In genomic region chr10:47440207-47440606, GRCh38 we compare ENCODE assay signal across 2 cellular contexts.
TF ChIP-seq lines count a peak whose summit lies in the region.

No MANE protein-coding gene starts in this region.

TF ChIP-seq in IMR-90, 13 proteins besides CTCF, POLR2A, EP300 and RAD21:
- TF ChIP-seq CHD1 (IDR thresholded peaks at IDR 0.05; ENCODE audit: low read depth, low read length) (no peak), SMC3 (IDR thresholded peaks at IDR 0.05; ENCODE audit: low read depth, low read length) (no peak), RCOR1 (IDR thresholded peaks at IDR 0.05; ENCODE audit: insufficient replicate concordance, low read length) (no peak), MXI1 (IDR thresholded peaks at IDR 0.05; ENCODE audit: borderline replicate concordance, low read depth, low read length) (no peak), BHLHE40 (IDR thresholded peaks at IDR 0.05; ENCODE audit: low read depth, low read length) (no peak), MAZ (IDR thresholded peaks at IDR 0.05; ENCODE audit: borderline replicate concordance, low read depth, low read length) (no peak), MAFK (IDR thresholded peaks at IDR 0.05; ENCODE audit: low read depth, low read length) (no peak), CEBPB (IDR thresholded peaks at IDR 0.05; ENCODE audit: low read depth, low read length) (no peak)

TF ChIP-seq in K562, 482 proteins besides CTCF, POLR2A, EP300 and RAD21:
- no peak for TF ChIP-seq GABPB2 (CRISPR knock-in tag; conservative IDR thresholded peaks at IDR 0.05)
- TF ChIP-seq YY1 (IDR thresholded peaks at IDR 0.05; ENCODE audit: borderline replicate concordance in 1 of 3, control insufficient read depth in 1 of 3, extremely low read depth in 1 of 3, insufficient read depth in 3 of 3, insufficient read length in 1 of 3, insufficient replicate concordance in 2 of 3, low read depth in 1 of 3, low read length in 2 of 3) = peak in 1 of 3 experiments; percentile 36
TF ChIP-seq in K562: peak in this region for 1.
